Comparison of ENCODE assay signal across 7 cellular contexts in the genomic region with DNA sequence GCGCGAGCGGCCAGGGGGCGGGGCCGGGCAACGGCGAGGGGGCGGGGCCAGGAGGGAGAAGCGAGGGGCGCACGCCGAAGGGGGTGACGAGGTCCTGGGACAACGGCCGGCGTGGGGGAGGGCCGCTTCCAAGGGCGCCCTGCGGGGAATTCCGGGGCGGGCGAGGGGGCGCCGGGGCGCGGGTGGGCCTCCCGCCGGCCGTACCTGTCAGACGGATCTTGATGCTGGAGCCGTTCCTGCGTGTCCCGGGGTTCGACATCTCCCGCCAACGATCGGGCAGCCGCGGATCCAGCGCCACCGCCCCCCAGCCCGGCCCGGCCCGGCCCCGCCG. TPM values are rescaled to one million over a fixed set of nuclear protein-coding genes. Genes with fewer than 3 reads are reported as not detected.
DNase-seq lines count a peak whose midpoint lies in the region; ATAC-seq, FAIRE-seq and TF ChIP-seq lines count a peak whose summit lies in the region.

No MANE protein-coding gene starts in this region.

- peaks cover 7% of the 10 kb centered on the region for H3K36me3 ChIP-seq in WERI-Rb-1
- H3K36me3 ChIP-seq in suprapubic skin, result no peaks in the 10 kb centered on the region

- no peaks in the 10 kb centered on the region for H3K9me3 ChIP-seq in WERI-Rb-1 (ENCODE audit: severe bottlenecking)
- H3K9me3 ChIP-seq in suprapubic skin, result no peaks in the 10 kb centered on the region

- H3K27me3 ChIP-seq in WERI-Rb-1 (ENCODE audit: insufficient read depth, low read depth, severe bottlenecking), result no peaks in the 10 kb centered on the region
- no peaks in the 10 kb centered on the region for H3K27me3 ChIP-seq in suprapubic skin

- peak overlapping the region; percentile 84 for H3K27ac ChIP-seq in WERI-Rb-1
- peak overlapping the region; percentile 100 for H3K27ac ChIP-seq in suprapubic skin

- 1% methylated on average over 12 of the region's 46 CpGs for WGBS in suprapubic skin

- TF ChIP-seq EP300 in suprapubic skin (IDR thresholded peaks at IDR 0.05), result no peak

- DNase-seq in WERI-Rb-1 (no peak), suprapubic skin (ENCODE audit: low spot score in 2 of 2) (no peak), SIG-M5 treated with dmso at 0.1 percent for 504 hours (lab: John Stamatoyannopoulos, UW; ENCODE audit: unreplicated experiment) (no peak), frontal cortex (ENCODE audit: low spot score in 2 of 2) (no peak)

- TF ChIP-seq POLR2A in suprapubic skin (IDR thresholded peaks at IDR 0.05), result no peak

- peak; percentile 36 for ATAC-seq in GM18867 (IDR thresholded peaks at IDR 0.05; ENCODE audit: unreplicated experiment)
- ATAC-seq in HG02610 (IDR thresholded peaks at IDR 0.05; ENCODE audit: unreplicated experiment), result peak; percentile 31

- H3K4me3 ChIP-seq in WERI-Rb-1 (ENCODE audit: low read depth, low read length), result peak overlapping the region; percentile 44
- H3K4me3 ChIP-seq in iPS-11a (ENCODE audit: low read depth, low read length), result peak overlapping the region; percentile 47
- peak overlapping the region; percentile 100 for H3K4me3 ChIP-seq in suprapubic skin

- peaks cover 46% of the 10 kb centered on the region for H3K4me1 ChIP-seq in suprapubic skin

- FAIRE-seq in frontal cortex (lab: Jason Lieb, UNC), result no peak

- no peak for TF ChIP-seq CTCF in WERI-Rb-1 (IDR thresholded peaks at IDR 0.05; ENCODE audit: low read depth, low read length)
- no peak for TF ChIP-seq CTCF in suprapubic skin (IDR thresholded peaks at IDR 0.05)

RNA-seq across cellular contexts. Expression of a gene that starts 0.4 kb away (rescaled TPM):
- total RNA-seq in suprapubic skin (10 to 100 TPM; 26.9 to 74.9 (median 30.2) TPM), frontal cortex (23.2 TPM)

Comparison
In these comparisons a context has a peak if more than half of its experiments do, and no peak if none do; other contexts are left out.
1. H3K4me3 ChIP-seq: peak in every context shown above with its lines; median percentile 100 in suprapubic skin; 47 in iPS-11a; 44 in WERI-Rb-1.